ENCODE assay signal across 8 cellular contexts in the genomic region with DNA sequence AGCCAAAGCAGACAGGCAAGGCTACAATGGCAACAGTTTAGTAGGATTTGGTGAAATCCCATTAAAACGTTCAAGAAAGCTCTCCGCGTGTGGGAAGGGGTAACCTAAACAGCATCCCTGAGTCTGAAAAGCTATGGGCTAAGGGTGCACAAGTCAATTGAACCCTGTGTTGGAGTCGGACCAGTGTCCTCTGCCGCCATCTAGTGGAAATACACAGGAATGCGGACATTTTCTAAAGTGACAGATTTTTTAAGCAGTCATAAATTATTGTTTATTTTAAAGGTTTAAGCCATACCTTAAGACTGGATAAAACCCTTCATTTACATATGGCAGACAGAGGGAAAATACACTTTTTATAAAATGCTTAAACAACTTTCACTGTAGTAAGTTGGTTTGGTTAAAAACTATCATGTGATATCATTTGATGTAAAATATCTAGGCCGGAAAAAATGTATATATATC. TPM values are rescaled to one million over a fixed set of nuclear protein-coding genes. Genes with fewer than 3 reads are reported as not detected.
DNase-seq lines count a peak whose midpoint lies in the region; ATAC-seq and TF ChIP-seq lines count a peak whose summit lies in the region.

No MANE protein-coding gene starts in this region.

- intact Hi-C loops in activated naive CD4-positive, alpha-beta T cell treated with anti-CD3 and anti-CD28 coated beads for 36 hours (cut with micrococcal nuclease), result loop anchor here (1.0 kb wide), 4 partner anchors 24 to 367 kb away; no protein-coding TSS in a partner anchor

- H3K9me3 ChIP-seq in DND-41 (ENCODE audit: insufficient read depth, low read length, severe bottlenecking) (no peaks in the 10 kb centered on the region), SJCRH30 (replicated peaks) (no peaks in the 10 kb centered on the region)

- H3K79me2 ChIP-seq in DND-41 (ENCODE audit: insufficient read depth, low read length), result no peaks in the 10 kb centered on the region

- DNase-seq in DND-41 (peak; percentile 62), SJCRH30 (peak; percentile 48 to 84), glutamatergic neuron (peak; percentile 49), renal cortical epithelial cell (ENCODE audit: low read depth) (peak; percentile 43)
- peak; percentile 56 for DNase-seq in Jurkat, Clone E6-1 (ENCODE audit: low read depth, low spot score)
- peak; percentile 70 for DNase-seq in activated naive CD4-positive, alpha-beta T cell treated with anti-CD3 and anti-CD28 coated beads for 36 hours

- TF ChIP-seq CTCF in DND-41 (IDR thresholded peaks at IDR 0.05; ENCODE audit: borderline replicate concordance, extremely low read depth, low read length, poor library complexity, severe bottlenecking) (peak; percentile 88), glutamatergic neuron (IDR thresholded peaks at IDR 0.05; ENCODE audit: partially characterized antibody, unreplicated experiment) (peak; percentile 82)

- H4K20me1 ChIP-seq in DND-41 (ENCODE audit: insufficient read depth, low read length), result no peaks in the 10 kb centered on the region

- H3K36me3 ChIP-seq in DND-41 (ENCODE audit: insufficient read depth, low read length) (no peaks in the 10 kb centered on the region), SJCRH30 (no peaks in the 10 kb centered on the region)

- CTCF ChIA-PET in activated naive CD4-positive, alpha-beta T cell treated with anti-CD3 and anti-CD28 coated beads for 36 hours (lab: Charles Lee), result interaction anchor here (0.6 to 6.6 kb wide), 18 partner anchors 9 to 368 kb away, joined by 3 to 44 read pairs (median 3); partner anchors contain the start of gene KCTD15

- no peak overlapping the region for H3K9ac ChIP-seq in DND-41 (ENCODE audit: low read depth, low read length)

- H3K27ac ChIP-seq in DND-41 (ENCODE audit: low read length) (no peak overlapping the region), SJCRH30 (no peak overlapping the region)

- H3K4me3 ChIP-seq in DND-41 (ENCODE audit: low read depth in 1 of 2, low read length in 2 of 2) (no peak overlapping the region), SJCRH30 (no peak overlapping the region)
- no peak overlapping the region for H3K4me3 ChIP-seq in Jurkat, Clone E6-1 (ENCODE audit: low read length)

- no peaks in the 10 kb centered on the region for H3K27me3 Mint-ChIP-seq in activated naive CD4-positive, alpha-beta T cell treated with anti-CD3 and anti-CD28 coated beads for 36 hours (ENCODE audit: low read depth)
- no peaks in the 10 kb centered on the region for H3K27me3 Mint-ChIP-seq in glutamatergic neuron (ENCODE audit: unreplicated experiment)

- H3K4me2 ChIP-seq in DND-41 (ENCODE audit: insufficient read depth, low read length), result no peak overlapping the region

- no peak overlapping the region for H3K4me3 Mint-ChIP-seq in activated naive CD4-positive, alpha-beta T cell treated with anti-CD3 and anti-CD28 coated beads for 36 hours
- no peak overlapping the region for H3K4me3 Mint-ChIP-seq in glutamatergic neuron (ENCODE audit: unreplicated experiment)

- H3K27ac Mint-ChIP-seq in activated naive CD4-positive, alpha-beta T cell treated with anti-CD3 and anti-CD28 coated beads for 36 hours, result no peak overlapping the region
- H3K27ac Mint-ChIP-seq in glutamatergic neuron (ENCODE audit: unreplicated experiment), result no peak overlapping the region

- H3K9me3 Mint-ChIP-seq in activated naive CD4-positive, alpha-beta T cell treated with anti-CD3 and anti-CD28 coated beads for 36 hours, result no peaks in the 10 kb centered on the region
- no peaks in the 10 kb centered on the region for H3K9me3 Mint-ChIP-seq in glutamatergic neuron (ENCODE audit: unreplicated experiment)

- no peaks in the 10 kb centered on the region for H3K36me3 Mint-ChIP-seq in activated naive CD4-positive, alpha-beta T cell treated with anti-CD3 and anti-CD28 coated beads for 36 hours (ENCODE audit: low read depth)
- H3K36me3 Mint-ChIP-seq in glutamatergic neuron (ENCODE audit: unreplicated experiment), result no peaks in the 10 kb centered on the region

- ATAC-seq in DND-41 (ENCODE audit: insufficient read depth, low read depth) (peak; percentile 77), GM18868 (IDR thresholded peaks at IDR 0.05; ENCODE audit: unreplicated experiment) (no peak), GM18858 (IDR thresholded peaks at IDR 0.05; ENCODE audit: unreplicated experiment) (no peak)

- H3K4me1 ChIP-seq in DND-41 (ENCODE audit: insufficient read depth, low read length), result no peaks in the 10 kb centered on the region
- H3K4me1 ChIP-seq in SJCRH30, result no peaks in the 10 kb centered on the region

- no peak overlapping the region for H2AFZ ChIP-seq in DND-41 (ENCODE audit: low read depth, low read length)

- H3K27me3 ChIP-seq in DND-41 (ENCODE audit: insufficient read depth, low read length, poor library complexity) (no peaks in the 10 kb centered on the region), SJCRH30 (no peaks in the 10 kb centered on the region)

- H3K4me1 Mint-ChIP-seq in activated naive CD4-positive, alpha-beta T cell treated with anti-CD3 and anti-CD28 coated beads for 36 hours (ENCODE audit: low read depth), result no peaks in the 10 kb centered on the region
- peaks cover 4% of the 10 kb centered on the region for H3K4me1 Mint-ChIP-seq in glutamatergic neuron (ENCODE audit: low read depth, unreplicated experiment)

RNA-seq across cellular contexts. Expression of gene LSM14A, which starts 26.5 kb away (rescaled TPM):
- polyA plus RNA-seq in Jurkat, Clone E6-1 (2012; ENCODE audit: insufficient read depth, insufficient read length), result 134 TPM
- 87.4 and 101 TPM in 2 replicates for total RNA-seq in SJCRH30 (2014; rRNA removed; shearing (Covaris generic))
- 100 to 1,000 TPM in 1 of 2 experiments, 10 to 100 TPM in 1; 87.9 to 102 TPM for total RNA-seq in activated naive CD4-positive, alpha-beta T cell treated with anti-CD3 and anti-CD28 coated beads for 36 hours
- 89.5 TPM for total RNA-seq in glutamatergic neuron (ENCODE audit: unreplicated experiment)
- 75.9 and 112 TPM in 2 replicates for total RNA-seq in renal cortical epithelial cell
